Comparison of ENCODE assay signal across 20 cellular contexts in genomic region chr17:68507581-68507980, GRCh38. TPM values are rescaled to one million over a fixed set of nuclear protein-coding genes. Genes with fewer than 3 reads are reported as not detected.
DNase-seq lines count a peak whose midpoint lies in the region; ATAC-seq and TF ChIP-seq lines count a peak whose summit lies in the region.
"Had no signal": no experiment of that assay in that cellular context is flagged by ENCODE, and none has a peak within 500 bp of the region (broad histone marks: within the 10 kb centered on the region; RNA-seq: fewer than 3 reads in every experiment).

No MANE protein-coding gene starts in this region.

- no peak for TF ChIP-seq POLR2A in upper lobe of left lung (IDR thresholded peaks at IDR 0.05)

- peak overlapping the region; percentile 30 for H3K4me3 Mint-ChIP-seq in activated T-helper 17 cell treated with anti-CD3 and anti-CD28 coated beads, Interleukin-2, amount 50 U/mL, for 72 hours
- H3K4me3 Mint-ChIP-seq in H9, result no peak overlapping the region
- H3K4me3 Mint-ChIP-seq: HFFc6 had no signal

- H2BK120ac ChIP-seq in H9 (ENCODE audit: low read depth, low read length, poor library complexity, severe bottlenecking), result no peak overlapping the region

- no peak overlapping the region for H3K4ac ChIP-seq in H9 (ENCODE audit: low read depth, low read length)

- no peak overlapping the region for H2AFZ ChIP-seq in H9 (ENCODE audit: low read length)

- H2AK5ac ChIP-seq in H9 (ENCODE audit: insufficient read length, low read length), result no peak overlapping the region

- H3K27ac Mint-ChIP-seq in activated T-helper 17 cell treated with anti-CD3 and anti-CD28 coated beads, Interleukin-2, amount 50 U/mL, for 72 hours, result peak overlapping the region; percentile 79
- no peak overlapping the region for H3K27ac Mint-ChIP-seq in H9
- H3K27ac Mint-ChIP-seq: HFFc6 had no signal

- no peaks in the 10 kb centered on the region for H3K9me3 Mint-ChIP-seq in activated T-helper 17 cell treated with anti-CD3 and anti-CD28 coated beads, Interleukin-2, amount 50 U/mL, for 72 hours
- H3K9me3 Mint-ChIP-seq in H9, result no peaks in the 10 kb centered on the region
- H3K9me3 Mint-ChIP-seq: HFFc6 had no signal

- H3K9ac ChIP-seq in H9 (ENCODE audit: extremely low read depth, insufficient read length, low read length), result no peak overlapping the region

- no peak overlapping the region for H3T11ph ChIP-seq in H9 (ENCODE audit: low read length)

- no peak overlapping the region for H4K5ac ChIP-seq in H9 (ENCODE audit: insufficient read length, low read depth, low read length)

- H3K23ac ChIP-seq in H9 (ENCODE audit: insufficient read length, low read depth, low read length), result no peak overlapping the region

- DNase-seq in EH (ENCODE audit: low read depth), result peak; percentile 9
- DNase-seq in MV-4-11 (lab: John Stamatoyannopoulos, UW), result peak; percentile 45
- peak; percentile 88 for DNase-seq in fibroblast of villous mesenchyme (ENCODE audit: low read depth)
- no peak for DNase-seq in upper lobe of left lung
- DNase-seq in H9, result no peak
- no peak for DNase-seq in NCI-H748 treated with DMSO at 0.1 percent for 48 hours (lab: John Stamatoyannopoulos, UW)
- DNase-seq: Calu3; CD4-positive, CD25-positive, alpha-beta regulatory T cell; DMS53; GOT3; HFFc6; NCI-H187; NCI-H226; NCI-H524 treated with DMSO at 0.1 percent for 48 hours; OCI-M1; SJCRH30 had no signal

- peaks cover 7% of the 10 kb centered on the region for H3K36me3 Mint-ChIP-seq in activated T-helper 17 cell treated with anti-CD3 and anti-CD28 coated beads, Interleukin-2, amount 50 U/mL, for 72 hours (ENCODE audit: low read depth)
- H3K36me3 Mint-ChIP-seq in H9 (ENCODE audit: insufficient read depth in 1 of 3, low read depth in 3 of 3), result no peaks in the 10 kb centered on the region; a peak in 1 of 7 replicates
- H3K36me3 Mint-ChIP-seq: CD4-positive, CD25-positive, alpha-beta regulatory T cell had no signal

- no peak overlapping the region for H4K8ac ChIP-seq in H9 (replicated peaks; ENCODE audit: insufficient read length, low read depth, low read length)

- H3K27me3 ChIP-seq in upper lobe of left lung (no peaks in the 10 kb centered on the region), H9 (ENCODE audit: insufficient read depth, low read length) (no peaks in the 10 kb centered on the region)
- H3K27me3 ChIP-seq: SJCRH30 had no signal

- H3K79me1 ChIP-seq in H9 (ENCODE audit: insufficient read depth, low read depth, low read length, poor library complexity, severe bottlenecking), result no peaks in the 10 kb centered on the region

- H2BK12ac ChIP-seq in H9 (ENCODE audit: insufficient read length, low read depth, low read length), result no peak overlapping the region

- no peak overlapping the region for H2BK5ac ChIP-seq in H9 (ENCODE audit: insufficient read length, low read length)

- no peak overlapping the region for H4K91ac ChIP-seq in H9 (ENCODE audit: insufficient read length, low read depth, low read length)

- no peak for TF ChIP-seq EP300 in upper lobe of left lung (IDR thresholded peaks at IDR 0.05)

- no peak overlapping the region for H2BK15ac ChIP-seq in H9 (ENCODE audit: low read depth, low read length)

- H3K27me3 Mint-ChIP-seq in activated T-helper 17 cell treated with anti-CD3 and anti-CD28 coated beads, Interleukin-2, amount 50 U/mL, for 72 hours, result no peaks in the 10 kb centered on the region
- no peaks in the 10 kb centered on the region for H3K27me3 Mint-ChIP-seq in H9 (ENCODE audit: low read depth)

- H3K14ac ChIP-seq in H9 (ENCODE audit: insufficient read depth, low read length), result no peak overlapping the region

- H3K9me3 ChIP-seq in upper lobe of left lung, result no peaks in the 10 kb centered on the region
- no peaks in the 10 kb centered on the region for H3K9me3 ChIP-seq in H9 (ENCODE audit: control insufficient read depth, low read depth, low read length)
- H3K9me3 ChIP-seq: SJCRH30 had no signal

- no peak overlapping the region for H3K56ac ChIP-seq in H9 (ENCODE audit: insufficient read length, low read depth, low read length)

- H3K4me1 ChIP-seq in upper lobe of left lung (peaks cover 19 to 28% (median 26%) of the 10 kb centered on the region in 4 donors), H9 (ENCODE audit: insufficient read depth, low read length) (no peaks in the 10 kb centered on the region; the same call in 1 of the 2 replicates)

- no peaks in the 10 kb centered on the region for H3K79me2 ChIP-seq in H9 (ENCODE audit: insufficient read depth, low read length)

- TF ChIP-seq CTCF in fibroblast of villous mesenchyme (IDR thresholded peaks at IDR 0.05; ENCODE audit: insufficient read depth, low read depth, low read length), result no peak
- no peak for TF ChIP-seq CTCF in upper lobe of left lung (IDR thresholded peaks at IDR 0.05)
- TF ChIP-seq CTCF in H9 (conservative IDR thresholded peaks at IDR 0.05), result no peak

- WGBS in upper lobe of left lung, 2 donors, result 80 to 92% methylated on average over 3 of the region's 3 CpGs
- 100% methylated on average over 2 of the region's 3 CpGs for WGBS in H9 (ENCODE audit: extremely low coverage, insufficient read length, low lambda C conversion rate)

- no peak overlapping the region for H2BK20ac ChIP-seq in H9 (ENCODE audit: low read depth, low read length, poor library complexity, severe bottlenecking)

- H3K4me1 Mint-ChIP-seq in activated T-helper 17 cell treated with anti-CD3 and anti-CD28 coated beads, Interleukin-2, amount 50 U/mL, for 72 hours, result peaks cover 15% of the 10 kb centered on the region
- H3K4me1 Mint-ChIP-seq in H9, result peaks cover 20 to 31% of the 10 kb centered on the region in 2 experiments

- H3K4me3 ChIP-seq in fibroblast of villous mesenchyme (ENCODE audit: low read depth, low read length) (no peak overlapping the region), upper lobe of left lung (no peak overlapping the region)
- H3K4me3 ChIP-seq: A549, SJCRH30 had no signal

- ATAC-seq in activated T-helper 17 cell treated with anti-CD3 and anti-CD28 coated beads, Interleukin-2, amount 50 U/mL, for 72 hours (replicated peaks), result no peak
- ATAC-seq in upper lobe of left lung (ENCODE audit: low FRiP score in 2 of 2), result no peak
- no peak for ATAC-seq in HG02623 (IDR thresholded peaks at IDR 0.05; ENCODE audit: unreplicated experiment)
- ATAC-seq: A549 had no signal

- peaks cover 5% of the 10 kb centered on the region for H3K23me2 ChIP-seq in H9 (ENCODE audit: insufficient read length, low read depth, low read length, poor library complexity, severe bottlenecking)

- no peaks in the 10 kb centered on the region for H4K20me1 ChIP-seq in H9 (ENCODE audit: control insufficient read depth, insufficient read depth, insufficient read length)

- no peaks in the 10 kb centered on the region for H3K36me3 ChIP-seq in upper lobe of left lung
- H3K36me3 ChIP-seq: SJCRH30 had no signal

- H3K4me2 ChIP-seq in H9 (ENCODE audit: insufficient read depth, insufficient read length, low read length), result no peak overlapping the region
- H3K4me2 ChIP-seq: A549 had no signal

- H3K27ac ChIP-seq in upper lobe of left lung (no peak overlapping the region), H9 (ENCODE audit: insufficient read length, low read depth, low read length) (no peak overlapping the region)
- H3K27ac ChIP-seq: A549, RWPE1, SJCRH30 had no signal

- no peak overlapping the region for H3K18ac ChIP-seq in H9 (ENCODE audit: insufficient read length, low read depth, low read length)

RNA-seq across cellular contexts. Expression of gene PRKAR1A, which starts 4.6 kb away (rescaled TPM):
- total RNA-seq in activated T-helper 17 cell treated with anti-CD3 and anti-CD28 coated beads, Interleukin-2, amount 50 U/mL, for 72 hours, result 100 to 1,000 TPM; 175 to 186 TPM
- total RNA-seq in fibroblast of villous mesenchyme (210 and 260 TPM in 2 replicates), upper lobe of left lung (100 to 1,000 TPM; 161 to 490 (median 396) TPM), H9 (2021) (163 and 171 TPM in 2 replicates)

RNA-seq across cellular contexts. Expression of gene WIPI1, which starts 50.3 kb away (rescaled TPM):
- 10 to 100 TPM in 1 of 2 donors, 1 to 10 TPM in 1; 8.6 to 25.6 TPM for total RNA-seq in activated T-helper 17 cell treated with anti-CD3 and anti-CD28 coated beads, Interleukin-2, amount 50 U/mL, for 72 hours
- total RNA-seq in fibroblast of villous mesenchyme (80.7 and 109 TPM in 2 replicates), upper lobe of left lung (100 to 1,000 TPM in 1 of 6 donors, 10 to 100 TPM in 5; 34.7 to 151 (median 44.4) TPM), H9 (2021) (12.0 and 15.4 TPM in 2 replicates)

Comparison
In these comparisons a context has a peak if more than half of its experiments do, and no peak if none do; other contexts are left out.
1. DNase-seq: peak in EH (single experiment), MV-4-11 (single experiment) and fibroblast of villous mesenchyme (single experiment); none in upper lobe of left lung (0 of 2), H9 (single experiment) and NCI-H748 treated with DMSO at 0.1 percent for 48 hours (single experiment).